8 cellular contexts compared by ENCODE assay signal in genomic region chr5:77086611-77087483, GRCh38. TPM values are rescaled to one million over a fixed set of nuclear protein-coding genes. Genes with fewer than 3 reads are reported as not detected.
DNase-seq lines count a peak whose midpoint lies in the region; ATAC-seq and TF ChIP-seq lines count a peak whose summit lies in the region.

A gene with protein sequence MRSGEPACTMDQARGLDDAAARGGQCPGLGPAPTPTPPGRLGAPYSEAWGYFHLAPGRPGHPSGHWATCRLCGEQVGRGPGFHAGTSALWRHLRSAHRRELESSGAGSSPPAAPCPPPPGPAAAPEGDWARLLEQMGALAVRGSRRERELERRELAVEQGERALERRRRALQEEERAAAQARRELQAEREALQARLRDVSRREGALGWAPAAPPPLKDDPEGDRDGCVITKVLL (minus strand): TSS chr5:77087285. CDS start chr5:77077878, 9,407 bp downstream.

- 0 out of 2 replicates have a peak, but pooled peaks have one; percentile 12 for TF ChIP-seq CTCF in PC-3 (conservative IDR thresholded peaks at IDR 0.05; ENCODE audit: low read depth, low read length)
- TF ChIP-seq CTCF in esophagus squamous epithelium (IDR thresholded peaks at IDR 0.05), result peak in 2 of 6 experiments; percentile 4 to 36

- H3K4me3 ChIP-seq in PC-3 (ENCODE audit: low read length) (peak within 1 kb of the TSS; percentile 93), esophagus squamous epithelium (peak within 1 kb of the TSS; percentile 74 to 94 (median 78)), muscle layer of duodenum (ENCODE audit: low read depth in 1 of 2, low read length in 2 of 2) (peak within 1 kb of the TSS; percentile 59 to 74)

- H3K9me3 ChIP-seq in PC-3 (ENCODE audit: low read length), result no peaks in the 10 kb centered on the region
- H3K9me3 ChIP-seq in esophagus squamous epithelium, result no peaks in the 10 kb centered on the region
- H3K9me3 ChIP-seq in muscle layer of duodenum (ENCODE audit: control insufficient read depth in 1 of 2, low read length in 2 of 2), result no peaks in the 10 kb centered on the region

- TF ChIP-seq POLR2A in esophagus squamous epithelium (IDR thresholded peaks at IDR 0.05), result no peak

- CTCF ChIA-PET in PC-3 (lab: Charles Lee), result no interaction called here

- H3F3A ChIP-seq in PC-3 (ENCODE audit: low read length, unreplicated experiment), result no peaks in the 10 kb centered on the region

- peak; percentile 35 for DNase-seq in CMK (ENCODE audit: low read depth)
- DNase-seq in HuH-7.5 (ENCODE audit: low spot score), result peak; percentile 68
- DNase-seq in PC-3, result peak; percentile 64
- DNase-seq in activated T-helper 1 cell treated with Interleukin-2 at 50 U/mL for 16 hours (ENCODE audit: low read depth), result peak; percentile 13
- DNase-seq in esophagus squamous epithelium (lab: John Stamatoyannopoulos, UW), result no peak
- DNase-seq in stimulated activated naive CD4-positive, alpha-beta T cell treated with Interleukin-2 at 50 U/mL for 16 hours (lab: John Stamatoyannopoulos, UW), result peak; percentile 18

- H3K4me1 ChIP-seq in PC-3 (ENCODE audit: insufficient read depth, low read length) (peaks cover 24% of the 10 kb centered on the region), esophagus squamous epithelium (peaks cover 8 to 25% (median 12%) of the 10 kb centered on the region in 3 donors), muscle layer of duodenum (ENCODE audit: control insufficient read depth in 1 of 2, insufficient read depth in 2 of 2, low read length in 2 of 2) (peaks cover 0 to 21% of the 10 kb centered on the region in 2 donors)

- H3K27ac ChIP-seq in PC-3 (ENCODE audit: low read length), result peak within 1 kb of the TSS; percentile 77
- peak within 1 kb of the TSS; percentile 83 to 94 (median 88) for H3K27ac ChIP-seq in esophagus squamous epithelium
- peak within 1 kb of the TSS; percentile 74 for H3K27ac ChIP-seq in muscle layer of duodenum (ENCODE audit: low read length)

- no TSS peak for BruUV-seq in PC-3 (replicated peaks; lab: Mats Ljungman, UMichigan)

- POLR2A ChIA-PET in PC-3 (lab: Charles Lee; ENCODE audit: unreplicated experiment), result no interaction called here

- ATAC-seq in GM19468 (IDR thresholded peaks at IDR 0.05; ENCODE audit: extremely low read depth, unreplicated experiment), result peak; percentile 21
- ATAC-seq in PC-3, result peak; percentile 78

- peak within 1 kb of the TSS; percentile 87 for H3K9ac ChIP-seq in PC-3 (ENCODE audit: low read length)

- H4K20me1 ChIP-seq in PC-3 (ENCODE audit: low read length), result no peaks in the 10 kb centered on the region

- H3K4me2 ChIP-seq in PC-3 (ENCODE audit: low read length), result peak within 1 kb of the TSS; percentile 95

- no peaks in the 10 kb centered on the region for H3K9me2 ChIP-seq in PC-3 (replicated peaks; ENCODE audit: low read length)

- peak within 1 kb of the TSS; percentile 98 for H2AFZ ChIP-seq in PC-3 (ENCODE audit: low read length)

- H3K27me3 ChIP-seq in PC-3 (ENCODE audit: low read length), result no peaks in the 10 kb centered on the region
- H3K27me3 ChIP-seq in esophagus squamous epithelium, result no peaks in the 10 kb centered on the region
- no peaks in the 10 kb centered on the region for H3K27me3 ChIP-seq in muscle layer of duodenum (ENCODE audit: low read depth, low read length)

- H3K36me3 ChIP-seq in PC-3 (ENCODE audit: low read depth, low read length) (no peaks in the 10 kb centered on the region), esophagus squamous epithelium (peaks cover 0 to 4% (median 0%) of the 10 kb centered on the region in 3 donors), muscle layer of duodenum (ENCODE audit: control insufficient read depth in 1 of 2, insufficient read depth in 2 of 2, low read length in 2 of 2) (peaks cover 0 to 5% of the 10 kb centered on the region in 2 donors)

- 0% methylated on average over 19 to 28 of the region's 64 CpGs for WGBS in esophagus squamous epithelium, 2 donors

- H3K79me2 ChIP-seq in PC-3 (ENCODE audit: low read length), result no peaks in the 10 kb centered on the region; the same call in 1 of the 2 replicates

- intact Hi-C loops in PC-3 (cut with micrococcal nuclease), result loop anchor here (5.0 kb wide), 2 partner anchors 55 to 405 kb away; partner anchors contain the start of genes AGGF1 and WDR41
- intact Hi-C loops in esophagus squamous epithelium (cut with DNase I), result no loop called here

RNA-seq across cellular contexts. Expression of the gene that starts here (rescaled TPM):
- total RNA-seq in PC-3 (2014; rRNA removed) (1.3 and 9.8 TPM in 2 replicates), esophagus squamous epithelium (1 to 10 TPM in 2 of 4 donors, under 1 TPM in 2; 0.47 to 4.6 (median 1.2) TPM)
